In genomic region chr19:10959277-10959968, GRCh38 we compare ENCODE assay signal across 1 cellular context.
TF ChIP-seq lines count a peak whose summit lies in the region.

No MANE protein-coding gene starts in this region.

TF ChIP-seq in HEK293, 187 proteins besides CTCF, POLR2A, EP300 and RAD21:
- TF ChIP-seq, protein P1, sequence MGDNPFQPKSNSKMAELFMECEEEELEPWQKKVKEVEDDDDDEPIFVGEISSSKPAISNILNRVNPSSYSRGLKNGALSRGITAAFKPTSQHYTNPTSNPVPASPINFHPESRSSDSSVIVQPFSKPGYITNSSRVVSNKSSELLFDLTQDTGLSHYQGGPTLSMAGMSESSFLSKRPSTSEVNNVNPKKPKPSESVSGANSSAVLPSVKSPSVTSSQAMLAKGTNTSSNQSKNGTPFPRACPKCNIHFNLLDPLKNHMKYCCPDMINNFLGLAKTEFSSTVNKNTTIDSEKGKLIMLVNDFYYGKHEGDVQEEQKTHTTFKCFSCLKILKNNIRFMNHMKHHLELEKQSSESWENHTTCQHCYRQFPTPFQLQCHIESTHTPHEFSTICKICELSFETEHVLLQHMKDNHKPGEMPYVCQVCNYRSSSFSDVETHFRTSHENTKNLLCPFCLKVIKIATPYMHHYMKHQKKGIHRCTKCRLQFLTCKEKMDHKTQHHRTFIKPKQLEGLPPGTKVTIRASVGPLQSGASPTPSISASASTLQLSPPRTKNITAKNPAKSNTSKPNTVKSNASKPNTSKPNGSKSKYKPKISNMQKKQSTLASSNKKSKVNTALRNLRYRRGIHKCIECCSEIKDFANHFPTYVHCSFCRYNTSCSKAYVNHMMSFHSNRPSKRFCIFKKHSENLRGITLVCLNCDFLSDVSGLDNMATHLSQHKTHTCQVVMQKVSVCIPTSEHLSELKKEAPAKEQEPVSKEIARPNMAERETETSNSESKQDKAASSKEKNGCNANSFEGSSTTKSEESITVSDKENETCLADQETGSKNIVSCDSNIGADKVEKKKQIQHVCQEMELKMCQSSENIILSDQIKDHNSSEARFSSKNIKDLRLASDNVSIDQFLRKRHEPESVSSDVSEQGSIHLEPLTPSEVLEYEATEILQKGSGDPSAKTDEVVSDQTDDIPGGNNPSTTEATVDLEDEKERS (tag by site-specific recombination; IDR thresholded peaks at IDR 0.05): peak; percentile 51; the same call in 1 of the 2 replicates
- TF ChIP-seq ZFHX2 (tag by site-specific recombination; conservative IDR thresholded peaks at IDR 0.05): 0 out of 2 replicates have a peak, but pooled peaks have one; percentile 11
